10 cellular contexts compared by ENCODE assay signal in genomic region chr6:109117346-109118035, GRCh38. TPM values are rescaled to one million over a fixed set of nuclear protein-coding genes. Genes with fewer than 3 reads are reported as not detected.
DNase-seq lines count a peak whose midpoint lies in the region; ATAC-seq, FAIRE-seq and TF ChIP-seq lines count a peak whose summit lies in the region.
"Had no signal": no experiment of that assay in that cellular context is flagged by ENCODE, and none has a peak within 500 bp of the region (broad histone marks: within the 10 kb centered on the region; RNA-seq: fewer than 3 reads in every experiment).

No MANE protein-coding gene starts in this region.

- no peaks in the 10 kb centered on the region; the same call in 1 of the 2 replicates for H3K4me1 ChIP-seq in PC-3 (ENCODE audit: insufficient read depth, low read length)

- POLR2A ChIA-PET in PC-3 (lab: Charles Lee; ENCODE audit: unreplicated experiment), result no interaction called here
- POLR2A ChIA-PET in WTC11 (lab: Charles Lee), result no interaction called here

- no peaks in the 10 kb centered on the region for H3K27me3 Mint-ChIP-seq in WTC11 (ENCODE audit: low read depth)

- H3K27me3 ChIP-seq in PC-3 (ENCODE audit: low read length), result no peaks in the 10 kb centered on the region

- no TSS peak for BruUV-seq in PC-3 (replicated peaks; lab: Mats Ljungman, UMichigan)

- TF ChIP-seq CTCF in PC-3 (conservative IDR thresholded peaks at IDR 0.05; ENCODE audit: low read depth, low read length) (no peak), WTC11 (IDR thresholded peaks at IDR 0.05) (no peak)

- H4K20me1 ChIP-seq in PC-3 (ENCODE audit: low read length), result no peaks in the 10 kb centered on the region

- H3F3A ChIP-seq in PC-3 (ENCODE audit: low read length, unreplicated experiment), result no peaks in the 10 kb centered on the region

- H3K79me2 ChIP-seq in PC-3 (ENCODE audit: low read length), result peaks cover 11% of the 10 kb centered on the region

- H3K4me2 ChIP-seq in PC-3 (ENCODE audit: low read length), result no peak overlapping the region
- H3K4me2 ChIP-seq: PC-9 had no signal

- no peak overlapping the region for H3K9ac ChIP-seq in PC-3 (ENCODE audit: low read length)

- H2AFZ ChIP-seq in PC-3 (ENCODE audit: low read length), result no peak overlapping the region
- H2AFZ ChIP-seq: PC-9 had no signal

- no peak overlapping the region for H3K27ac ChIP-seq in PC-3 (ENCODE audit: low read length)
- H3K27ac ChIP-seq: PC-9 had no signal

- intact Hi-C loops in left ventricle myocardium superior (cut with micrococcal nuclease), result no loop called here
- intact Hi-C loops in PC-3 (cut with micrococcal nuclease), result no loop called here

- peak; percentile 91 for FAIRE-seq in GM12892 (lab: Jason Lieb, UNC)

- CTCF ChIA-PET in PC-3 (lab: Charles Lee), result no interaction called here
- CTCF ChIA-PET in WTC11 (lab: Charles Lee), result no interaction called here

- peak; percentile 86 for ATAC-seq in GM21786 (IDR thresholded peaks at IDR 0.05; ENCODE audit: unreplicated experiment)
- ATAC-seq in left ventricle myocardium superior, result peak; percentile 64
- no peak for ATAC-seq in PC-3
- ATAC-seq in WTC11, result no peak

- H3K36me3 ChIP-seq in PC-3 (ENCODE audit: low read depth, low read length), result no peaks in the 10 kb centered on the region

- H3K9me3 ChIP-seq in PC-3 (ENCODE audit: low read length), result no peaks in the 10 kb centered on the region

- no peaks in the 10 kb centered on the region for H3K36me3 Mint-ChIP-seq in WTC11

- H3K27ac Mint-ChIP-seq in WTC11, result no peak overlapping the region
- H3K27ac Mint-ChIP-seq: activated T-helper 1 cell treated with anti-CD3 and anti-CD28 coated beads, Interleukin-12 subunit alpha, Interleukin-12 subunit beta, Interleukin-2, Interleukin-4 antibody, amounts not matched to agents 30 ng/mL and 10 ng/mL and 1 ng/mL, durations not matched to agents 14 hours and 24 hours and 36 hours had no signal

- H3K4me3 Mint-ChIP-seq in WTC11, result no peak overlapping the region
- H3K4me3 Mint-ChIP-seq: activated T-helper 1 cell treated with anti-CD3 and anti-CD28 coated beads, Interleukin-12 subunit alpha, Interleukin-12 subunit beta, Interleukin-2, Interleukin-4 antibody, amounts not matched to agents 30 ng/mL and 10 ng/mL and 1 ng/mL, durations not matched to agents 14 hours and 24 hours and 36 hours had no signal

- TF ChIP-seq POLR2A in GM12892 (IDR thresholded peaks at IDR 0.05; ENCODE audit: low read depth, low read length), result no peak

- no peaks in the 10 kb centered on the region for H3K9me3 Mint-ChIP-seq in WTC11
- H3K9me3 Mint-ChIP-seq: activated T-helper 1 cell treated with anti-CD3 and anti-CD28 coated beads, Interleukin-12 subunit alpha, Interleukin-12 subunit beta, Interleukin-2, Interleukin-4 antibody, amounts not matched to agents 30 ng/mL and 10 ng/mL and 1 ng/mL, durations not matched to agents 14 hours and 24 hours and 36 hours had no signal

- H3K4me1 Mint-ChIP-seq in WTC11, result peaks cover 3% of the 10 kb centered on the region; the same call in 1 of the 2 replicates

- DNase-seq in GM12892 (ENCODE audit: insufficient read length) (no peak), MV-4-11 (lab: John Stamatoyannopoulos, UW) (peak; percentile 75), left ventricle myocardium superior (no peak), SHP77 treated with DMSO at 0.1 percent for 48 hours (lab: John Stamatoyannopoulos, UW) (no peak), PC-3 (no peak), glomerular visceral epithelial cell (ENCODE audit: extremely low spot score) (no peak), WTC11 (ENCODE audit: low spot score) (no peak)
- DNase-seq: PC-9 had no signal

- H3K4me3 ChIP-seq in PC-3 (ENCODE audit: low read length), result no peak overlapping the region
- H3K4me3 ChIP-seq: PC-9 had no signal

- no peaks in the 10 kb centered on the region for H3K9me2 ChIP-seq in PC-3 (replicated peaks; ENCODE audit: low read length)

TF ChIP-seq in WTC11, 78 proteins besides CTCF, POLR2A, EP300 and RAD21:
- TF ChIP-seq ZNF219 (CRISPR knock-in tag; IDR thresholded peaks at IDR 0.05; ENCODE audit: borderline replicate concordance), result no peak
- TF ChIP-seq FOXK1 (CRISPR knock-in tag; IDR thresholded peaks at IDR 0.05), result no peak
- TF ChIP-seq SMAD3 (CRISPR knock-in tag; IDR thresholded peaks at IDR 0.05; ENCODE audit: borderline replicate concordance), result no peak
- no peak for TF ChIP-seq ZNF532 (CRISPR knock-in tag; IDR thresholded peaks at IDR 0.05; ENCODE audit: borderline replicate concordance)
- TF ChIP-seq, protein P1, sequence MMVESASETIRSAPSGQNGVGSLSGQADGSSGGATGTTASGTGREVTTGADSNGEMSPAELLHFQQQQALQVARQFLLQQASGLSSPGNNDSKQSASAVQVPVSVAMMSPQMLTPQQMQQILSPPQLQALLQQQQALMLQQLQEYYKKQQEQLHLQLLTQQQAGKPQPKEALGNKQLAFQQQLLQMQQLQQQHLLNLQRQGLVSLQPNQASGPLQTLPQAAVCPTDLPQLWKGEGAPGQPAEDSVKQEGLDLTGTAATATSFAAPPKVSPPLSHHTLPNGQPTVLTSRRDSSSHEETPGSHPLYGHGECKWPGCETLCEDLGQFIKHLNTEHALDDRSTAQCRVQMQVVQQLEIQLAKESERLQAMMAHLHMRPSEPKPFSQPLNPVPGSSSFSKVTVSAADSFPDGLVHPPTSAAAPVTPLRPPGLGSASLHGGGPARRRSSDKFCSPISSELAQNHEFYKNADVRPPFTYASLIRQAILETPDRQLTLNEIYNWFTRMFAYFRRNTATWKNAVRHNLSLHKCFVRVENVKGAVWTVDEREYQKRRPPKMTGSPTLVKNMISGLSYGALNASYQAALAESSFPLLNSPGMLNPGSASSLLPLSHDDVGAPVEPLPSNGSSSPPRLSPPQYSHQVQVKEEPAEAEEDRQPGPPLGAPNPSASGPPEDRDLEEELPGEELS (CRISPR knock-in tag; IDR thresholded peaks at IDR 0.05), result no peak
- TF ChIP-seq JAZF1 (CRISPR knock-in tag; IDR thresholded peaks at IDR 0.05), result no peak

RNA-seq across cellular contexts. Expression of gene CEP57L1, which starts 22.2 kb away (rescaled TPM):
- polyA plus RNA-seq in GM12892 (2012; ENCODE audit: missing spikeins), result 19.9 TPM
- 7.3 TPM for total RNA-seq in left ventricle myocardium superior
- 19.8 and 26.4 TPM in 2 replicates for total RNA-seq in PC-3 (2014; rRNA removed)
- 12.2 to 13.3 TPM (median 13.1 TPM) in 3 replicates for total RNA-seq in WTC11 (2021)

RNA-seq across cellular contexts. Expression of gene SESN1, which starts 22.8 kb away (rescaled TPM):
- 8.2 TPM for polyA plus RNA-seq in GM12892 (2012; ENCODE audit: missing spikeins)
- total RNA-seq in left ventricle myocardium superior (70.0 TPM), PC-3 (2014; rRNA removed) (3.4 and 3.5 TPM in 2 replicates), WTC11 (2021) (22.2 to 30.2 TPM (median 22.5 TPM) in 3 replicates)

Comparison
In these comparisons a context has a peak if more than half of its experiments do, and no peak if none do; other contexts are left out.
1. ATAC-seq: peak in GM21786 (single experiment) and left ventricle myocardium superior (single experiment); none in PC-3 (single experiment) and WTC11 (single experiment).